In the genomic region with DNA sequence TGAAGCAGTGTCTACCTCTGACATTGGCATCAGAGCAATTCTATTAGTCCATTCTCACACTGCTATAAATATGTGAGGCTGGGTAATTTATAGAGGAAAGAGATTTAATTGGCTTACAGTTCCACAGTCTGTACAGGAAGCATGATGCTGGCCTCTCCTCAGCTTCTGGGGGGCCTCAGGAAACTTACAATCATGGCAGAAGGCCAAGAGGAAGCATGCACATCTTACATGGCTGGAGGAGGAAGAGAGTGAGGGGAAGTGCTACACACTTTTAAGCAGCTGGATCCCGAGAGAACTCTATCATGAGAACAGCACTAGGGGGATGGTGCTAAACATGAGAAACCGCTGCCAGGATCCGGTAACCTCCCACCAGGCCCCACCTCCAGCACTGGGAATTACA, we compare ENCODE assay signal across 17 cellular contexts.
"Had no signal": no experiment of that assay in that cellular context is flagged by ENCODE, and none has a peak within 500 bp of the region (broad histone marks: within the 10 kb centered on the region; RNA-seq: fewer than 3 reads in every experiment).

No MANE protein-coding gene starts in this region.

- H3K27ac ChIP-seq: colonic mucosa, gastrocnemius medialis, heart right ventricle, ovary, right atrium auricular region, sigmoid colon, skin epidermis, stomach had no signal

- DNase-seq: colonic mucosa; effector CD4-positive, alpha-beta T cell; gastrocnemius medialis; heart right ventricle; islet precursor cell; mammary epithelial cell; mucosa of descending colon; naive thymus-derived CD8-positive, alpha-beta T cell; ovary; sigmoid colon; stimulated activated CD4-positive, alpha-beta T cell treated with anti-CD3 and anti-CD28 coated beads, Interleukin-2, amount 100 ng/mL, for 24 hours; stimulated activated naive CD4-positive, alpha-beta T cell; stomach; substantia nigra; trophoblast cell had no signal

- H3K36me3 ChIP-seq: colonic mucosa, gastrocnemius medialis, heart right ventricle, ovary, right atrium auricular region, sigmoid colon, stomach had no signal

- H3K4me3 Mint-ChIP-seq: naive thymus-derived CD8-positive, alpha-beta T cell had no signal

- H3K4me1 Mint-ChIP-seq: naive thymus-derived CD8-positive, alpha-beta T cell had no signal

- H3K4me3 ChIP-seq: colonic mucosa, gastrocnemius medialis, heart right ventricle, mucosa of descending colon, ovary, right atrium auricular region, sigmoid colon, skin epidermis, stomach had no signal

- H3K9me3 ChIP-seq: colonic mucosa, gastrocnemius medialis, mucosa of descending colon, ovary, right atrium auricular region, sigmoid colon, stomach had no signal

- H3K4me1 ChIP-seq: colonic mucosa, gastrocnemius medialis, heart right ventricle, right atrium auricular region, sigmoid colon, stomach had no signal

- H3K27me3 ChIP-seq: colonic mucosa, gastrocnemius medialis, ovary, right atrium auricular region, sigmoid colon, stomach had no signal
